In the genomic region with DNA sequence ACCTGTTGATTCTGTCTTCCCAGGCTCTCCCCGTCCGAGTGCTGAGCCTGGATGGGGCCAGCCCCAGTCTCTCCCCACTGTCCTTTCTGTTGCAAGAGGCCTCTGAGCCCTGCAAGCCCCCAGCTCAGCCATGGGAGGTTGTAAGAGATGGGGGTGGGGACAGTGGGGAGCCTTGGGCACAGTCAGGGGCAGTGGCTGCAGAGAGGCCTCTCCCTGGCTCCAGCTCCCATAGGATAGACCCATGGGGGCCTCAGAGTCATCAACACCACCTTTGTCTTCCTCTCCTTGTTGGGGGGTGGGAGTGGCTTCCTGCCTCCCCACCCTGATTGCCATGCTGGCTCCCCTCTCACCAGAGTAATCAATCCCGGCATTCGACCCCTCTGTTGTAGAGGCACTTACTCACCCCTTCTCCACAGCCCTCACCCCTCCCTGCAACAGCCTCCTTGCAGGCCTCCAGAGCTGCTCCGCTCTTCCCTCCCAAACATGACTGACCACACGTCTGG, we compare ENCODE assay signal across 28 cellular contexts.
"Had no signal": no experiment of that assay in that cellular context is flagged by ENCODE, and none has a peak within 500 bp of the region (broad histone marks: within the 10 kb centered on the region; RNA-seq: fewer than 3 reads in every experiment).

No MANE protein-coding gene starts in this region.

- H3K9me3 Mint-ChIP-seq: activated CD4-positive, alpha-beta T cell treated with anti-CD3 and anti-CD28 coated beads, Interleukin-2, amount 10 ng/mL, durations not matched to agents 7 days and 5 days; activated T-cell treated with anti-CD3 and anti-CD28 coated beads, Interleukin-2, amount 50 U/mL, for 4 hours; activated T-helper 2 cell treated with anti-CD3 and anti-CD28 coated beads, Interferon-gamma antibody, Interleukin-2, Interleukin-4, amounts not matched to agents 10 μg/mL and 5 μg/mL and 100 μg/mL, durations not matched to agents 14 hours and 24 hours and 36 hours; nephron; stimulated activated memory B cell treated with anti-CD40 and anti-IgM and Interleukin-4, amounts not matched to agents 10 μg/mL and 1 μg/mL and 100 μg/mL, for 72 hours had no signal

- DNase-seq: activated CD4-positive, alpha-beta T cell treated with anti-CD3 and anti-CD28 coated beads, Interleukin-2, amount 10 ng/mL, durations not matched to agents 7 days and 5 days; activated CD4-positive, CD25-positive, alpha-beta regulatory T cell treated with anti-CD3 and anti-CD28 coated beads, Interleukin-2, amount 50 U/mL, for 72 hours; activated CD8-positive, alpha-beta memory T cell treated with anti-CD3 and anti-CD28 coated beads, Interleukin-2, amount 50 U/mL, for 4 hours; activated naive CD4-positive, alpha-beta T cell; activated T-cell treated with anti-CD3 and anti-CD28 coated beads, Interleukin-2, amount 50 U/mL, for 4 hours; adrenal gland; brain microvascular endothelial cell; central memory CD4-positive, alpha-beta T cell; dermis blood vessel endothelial cell; effector CD8-positive, alpha-beta T cell; glutamatergic neuron; hippocampal formation; posterior cingulate gyrus; small intestine; stomach; T-helper 2 cell had no signal

- H3K9me3 ChIP-seq: adrenal gland, ascending aorta, esophagus muscularis mucosa, stomach, suprapubic skin, tibial nerve had no signal

- ATAC-seq: activated T-cell treated with anti-CD3 and anti-CD28 coated beads, Interleukin-2, amount 50 U/mL, for 4 hours; sciatic nerve; stimulated activated memory B cell treated with anti-CD40 and anti-IgM and Interleukin-4, amounts not matched to agents 10 μg/mL and 1 μg/mL and 100 μg/mL, for 72 hours had no signal

- H3K36me3 ChIP-seq: adrenal gland, ascending aorta, brain microvascular endothelial cell, esophagus muscularis mucosa, stomach, suprapubic skin, tibial nerve had no signal

- H3K4me1 Mint-ChIP-seq: activated CD4-positive, alpha-beta T cell treated with anti-CD3 and anti-CD28 coated beads, Interleukin-2, amount 10 ng/mL, durations not matched to agents 7 days and 5 days; stimulated activated memory B cell treated with anti-CD40 and anti-IgM and Interleukin-4, amounts not matched to agents 10 μg/mL and 1 μg/mL and 100 μg/mL, for 72 hours had no signal

- H3K27ac ChIP-seq: adrenal gland, ascending aorta, brain microvascular endothelial cell, esophagus muscularis mucosa, stomach, suprapubic skin, tibial nerve, VCaP had no signal

- H3K27ac Mint-ChIP-seq: activated CD4-positive, alpha-beta T cell treated with anti-CD3 and anti-CD28 coated beads, Interleukin-2, amount 10 ng/mL, durations not matched to agents 7 days and 5 days; activated naive CD8-positive, alpha-beta T cell; activated T-helper 2 cell treated with anti-CD3 and anti-CD28 coated beads, Interferon-gamma antibody, Interleukin-2, Interleukin-4, amounts not matched to agents 10 μg/mL and 5 μg/mL and 100 μg/mL, durations not matched to agents 14 hours and 24 hours and 36 hours; stimulated activated memory B cell treated with anti-CD40 and anti-IgM and Interleukin-4, amounts not matched to agents 10 μg/mL and 1 μg/mL and 100 μg/mL, for 72 hours had no signal

- H3K4me3 ChIP-seq: adrenal gland, ascending aorta, esophagus muscularis mucosa, stomach, suprapubic skin, tibial nerve had no signal

- H3K4me1 ChIP-seq: adrenal gland, tibial nerve had no signal

- H3K36me3 Mint-ChIP-seq: activated naive CD8-positive, alpha-beta T cell; stimulated activated memory B cell treated with anti-CD40 and anti-IgM and Interleukin-4, amounts not matched to agents 10 μg/mL and 1 μg/mL and 100 μg/mL, for 72 hours had no signal

- H3K27me3 Mint-ChIP-seq: activated CD4-positive, alpha-beta T cell treated with anti-CD3 and anti-CD28 coated beads, Interleukin-2, amount 10 ng/mL, durations not matched to agents 7 days and 5 days; activated naive CD8-positive, alpha-beta T cell had no signal

- FAIRE-seq: frontal cortex, islet of Langerhans, small intestine had no signal

- H3K27me3 ChIP-seq: adrenal gland, ascending aorta, brain microvascular endothelial cell, esophagus muscularis mucosa, stomach, suprapubic skin, tibial nerve had no signal

- H3K4me3 Mint-ChIP-seq: activated CD4-positive, alpha-beta T cell treated with anti-CD3 and anti-CD28 coated beads, Interleukin-2, amount 10 ng/mL, durations not matched to agents 7 days and 5 days; activated naive CD8-positive, alpha-beta T cell; activated T-cell treated with anti-CD3 and anti-CD28 coated beads, Interleukin-2, amount 50 U/mL, for 4 hours; nephron; stimulated activated memory B cell treated with anti-CD40 and anti-IgM and Interleukin-4, amounts not matched to agents 10 μg/mL and 1 μg/mL and 100 μg/mL, for 72 hours had no signal
